Comparison of ENCODE assay signal across 17 cellular contexts in genomic region chr5:155451106-155451505, GRCh38.
"Had no signal": no experiment of that assay in that cellular context is flagged by ENCODE, and none has a peak within 500 bp of the region (broad histone marks: within the 10 kb centered on the region; RNA-seq: fewer than 3 reads in every experiment).

No MANE protein-coding gene starts in this region.

- ATAC-seq: foreskin keratinocyte, gastroesophageal sphincter, heart right ventricle, left cardiac atrium, left lung, left ventricle myocardium superior, lower lobe of right lung had no signal

- H3K9me3 ChIP-seq: esophagus muscularis mucosa, gastroesophageal sphincter, left lung, lower lobe of right lung had no signal

- H3K4me3 ChIP-seq: coronary artery, dorsolateral prefrontal cortex, esophagus muscularis mucosa, gastroesophageal sphincter, heart right ventricle, left lung, lower lobe of right lung had no signal

- H3K27me3 ChIP-seq: dorsolateral prefrontal cortex, esophagus muscularis mucosa, foreskin keratinocyte, gastroesophageal sphincter, heart right ventricle, left lung had no signal

- H3K27ac ChIP-seq: coronary artery, dorsolateral prefrontal cortex, esophagus muscularis mucosa, foreskin keratinocyte, gastroesophageal sphincter, heart right ventricle, left lung, lower lobe of right lung had no signal

- H3K36me3 ChIP-seq: esophagus muscularis mucosa, gastroesophageal sphincter, heart right ventricle, left lung, lower lobe of right lung had no signal

- DNase-seq: dermis blood vessel endothelial cell; dorsolateral prefrontal cortex; effector CD4-positive, alpha-beta T cell; effector memory CD4-positive, alpha-beta T cell; foreskin keratinocyte; heart right ventricle; hippocampal formation; islet precursor cell; kidney; left cardiac atrium; left lung; left ventricle myocardium superior; lower lobe of right lung; mesenchymal stem cell had no signal

- H3K4me1 ChIP-seq: esophagus muscularis mucosa, foreskin keratinocyte, gastroesophageal sphincter, heart right ventricle, left lung, lower lobe of right lung had no signal
